1 cellular context compared by ENCODE assay signal in genomic region chr9:859251-859650, GRCh38.
TF ChIP-seq lines count a peak whose summit lies in the region.

No MANE protein-coding gene starts in this region.

TF ChIP-seq in GM12878, 131 proteins besides CTCF, POLR2A, EP300 and RAD21 (continued from another document and continues in another):
- TF ChIP-seq E2F8 (IDR thresholded peaks at IDR 0.05; ENCODE audit: low read depth, partially characterized antibody) (no peak), JUNB (IDR thresholded peaks at IDR 0.05) (no peak), ZNF687 (IDR thresholded peaks at IDR 0.05) (no peak), ZNF592 (IDR thresholded peaks at IDR 0.05) (no peak), HCFC1 (IDR thresholded peaks at IDR 0.05; ENCODE audit: low read length) (no peak), RB1 (IDR thresholded peaks at IDR 0.05; ENCODE audit: borderline replicate concordance) (peak; percentile 42; the same call in 1 of the 2 replicates), PAX8 (IDR thresholded peaks at IDR 0.05) (no peak), ZNF207 (IDR thresholded peaks at IDR 0.05; ENCODE audit: borderline replicate concordance) (no peak), SUZ12 (IDR thresholded peaks at IDR 0.05; ENCODE audit: unreplicated experiment) (no peak), ZBED1 (IDR thresholded peaks at IDR 0.05; ENCODE audit: borderline replicate concordance) (no peak), SRF (IDR thresholded peaks at IDR 0.05; ENCODE audit: low read depth in 2 of 2, low read length in 2 of 2) (no peak), JUND (IDR thresholded peaks at IDR 0.05; ENCODE audit: low read depth, low read length) (no peak), ATF7 (IDR thresholded peaks at IDR 0.05; ENCODE audit: low read depth) (peak; percentile 60), YBX1 (IDR thresholded peaks at IDR 0.05) (no peak), SUPT20H (IDR thresholded peaks at IDR 0.05; ENCODE audit: borderline replicate concordance, control insufficient read depth, low read depth, low read length) (no peak), RCOR1 (conservative IDR thresholded peaks at IDR 0.05; ENCODE audit: low read depth, low read length) (no peak), NKRF (conservative IDR thresholded peaks at IDR 0.05) (no peak), E2F4 (IDR thresholded peaks at IDR 0.05; ENCODE audit: low read depth, low read length) (no peak), CUX1 (IDR thresholded peaks at IDR 0.05; ENCODE audit: insufficient replicate concordance, low read depth, low read length) (peak; percentile 81), SMAD5 (IDR thresholded peaks at IDR 0.05; ENCODE audit: low read depth) (no peak), MLLT1 (IDR thresholded peaks at IDR 0.05) (no peak; the same call in 1 of the 2 replicates), MTA2 (IDR thresholded peaks at IDR 0.05; ENCODE audit: low read depth) (peak; percentile 79), BCL11A (IDR thresholded peaks at IDR 0.05; ENCODE audit: low read depth, low read length) (peak; percentile 66; the same call in 1 of the 2 replicates), SKIL (IDR thresholded peaks at IDR 0.05; ENCODE audit: low read depth, poor library complexity, severe bottlenecking) (peak; percentile 69), MEF2A (IDR thresholded peaks at IDR 0.05; ENCODE audit: insufficient read depth, low read depth, low read length) (0 out of 2 replicates have a peak, but pooled peaks have one; percentile 16), ETV6 (conservative IDR thresholded peaks at IDR 0.05 in 1 of 2, IDR thresholded peaks at IDR 0.05 in 1 of 2; ENCODE audit: borderline replicate concordance in 1 of 2, low read depth in 1 of 2) (no peak), KAT2A (conservative IDR thresholded peaks at IDR 0.05; ENCODE audit: control insufficient read depth, low read depth, low read length) (no peak), NFXL1 (IDR thresholded peaks at IDR 0.05; ENCODE audit: borderline replicate concordance) (no peak), ZNF622 (IDR thresholded peaks at IDR 0.05) (no peak), BACH1 (IDR thresholded peaks at IDR 0.05; ENCODE audit: borderline replicate concordance) (peak; percentile 28; the same call in 1 of the 2 replicates), PAX5 (IDR thresholded peaks at IDR 0.05; ENCODE audit: borderline replicate concordance, low read depth, low read length) (peak; percentile 74), FOXM1 (IDR thresholded peaks at IDR 0.05; ENCODE audit: low read depth, low read length) (no peak), STAT1 (conservative IDR thresholded peaks at IDR 0.05) (no peak), CHD1 (IDR thresholded peaks at IDR 0.05; ENCODE audit: low read depth, low read length) (no peak), SIN3A (IDR thresholded peaks at IDR 0.05; ENCODE audit: low read depth, low read length) (no peak)
